ENCODE assay signal across 15 cellular contexts in genomic region chr20:34046330-34046729, GRCh38. TPM values are rescaled to one million over a fixed set of nuclear protein-coding genes. Genes with fewer than 3 reads are reported as not detected.
DNase-seq lines count a peak whose midpoint lies in the region; ATAC-seq, FAIRE-seq and TF ChIP-seq lines count a peak whose summit lies in the region.
"Had no signal": no experiment of that assay in that cellular context is flagged by ENCODE, and none has a peak within 500 bp of the region (broad histone marks: within the 10 kb centered on the region; RNA-seq: fewer than 3 reads in every experiment).

No MANE protein-coding gene starts in this region.

- no TSS peak for BruUV-seq in PC-3 (replicated peaks; lab: Mats Ljungman, UMichigan)

- peak overlapping the region in 5 of 8 donors; percentile 3 to 19 (median 14) for H3K27ac Mint-ChIP-seq in CD8-positive, alpha-beta memory T cell
- H3K27ac Mint-ChIP-seq in activated T-helper 17 cell treated with anti-CD3 and anti-CD28 coated beads, Interleukin-2, amount 50 U/mL, for 72 hours, result peak overlapping the region; percentile 13

- intact Hi-C loops in left colon (cut with DNase I, micrococcal nuclease), result no loop called here
- intact Hi-C loops in PC-3 (cut with micrococcal nuclease), result no loop called here

- H3K4me3 Mint-ChIP-seq in CD8-positive, alpha-beta memory T cell, result no peak overlapping the region
- no peak overlapping the region for H3K4me3 Mint-ChIP-seq in activated T-helper 17 cell treated with anti-CD3 and anti-CD28 coated beads, Interleukin-2, amount 50 U/mL, for 72 hours

- POLR2A ChIA-PET in CD8-positive, alpha-beta memory T cell (lab: Charles Lee), result no interaction called here
- POLR2A ChIA-PET in PC-3 (lab: Charles Lee; ENCODE audit: unreplicated experiment), result no interaction called here

- H3K36me3 Mint-ChIP-seq in CD8-positive, alpha-beta memory T cell, result peaks cover 0 to 38% (median 2%) of the 10 kb centered on the region in 3 donors
- peaks cover 43% of the 10 kb centered on the region for H3K36me3 Mint-ChIP-seq in activated T-helper 17 cell treated with anti-CD3 and anti-CD28 coated beads, Interleukin-2, amount 50 U/mL, for 72 hours (ENCODE audit: low read depth)

- TF ChIP-seq CTCF in PC-3 (conservative IDR thresholded peaks at IDR 0.05; ENCODE audit: low read depth, low read length), result no peak

- no peak overlapping the region for H3K9ac ChIP-seq in PC-3 (ENCODE audit: low read length)
- H3K9ac ChIP-seq: BLaER1 treated with 17β-estradiol and CSF1 and Interleukin-3, amounts not matched to agents 10 nM and 100 nM had no signal

- H3K79me2 ChIP-seq in PC-3 (ENCODE audit: low read length), result peaks cover 46% of the 10 kb centered on the region

- H3K36me3 ChIP-seq in CD8-positive, alpha-beta memory T cell (ENCODE audit: insufficient read depth, low read length), result no peaks in the 10 kb centered on the region
- H3K36me3 ChIP-seq in small intestine (ENCODE audit: control insufficient read depth in 2 of 2, insufficient read depth in 2 of 2, low read length in 2 of 2) (peaks cover 0 to 2% of the 10 kb centered on the region in 2 donors), PC-3 (ENCODE audit: low read depth, low read length) (no peaks in the 10 kb centered on the region)

- peaks cover 0 to 3% of the 10 kb centered on the region in 2 donors for H3K27me3 Mint-ChIP-seq in CD8-positive, alpha-beta memory T cell
- H3K27me3 Mint-ChIP-seq in activated T-helper 17 cell treated with anti-CD3 and anti-CD28 coated beads, Interleukin-2, amount 50 U/mL, for 72 hours, result no peaks in the 10 kb centered on the region

- H3K9me3 Mint-ChIP-seq in CD8-positive, alpha-beta memory T cell, result no peaks in the 10 kb centered on the region
- no peaks in the 10 kb centered on the region for H3K9me3 Mint-ChIP-seq in activated T-helper 17 cell treated with anti-CD3 and anti-CD28 coated beads, Interleukin-2, amount 50 U/mL, for 72 hours

- H3K4me1 ChIP-seq in CD8-positive, alpha-beta memory T cell (ENCODE audit: insufficient read depth, low read length), result peaks cover 37% of the 10 kb centered on the region
- H3K4me1 ChIP-seq in small intestine (ENCODE audit: control insufficient read depth in 2 of 2, insufficient read depth in 1 of 2, low read depth in 1 of 2, low read length in 1 of 2), result peaks cover 14 to 29% of the 10 kb centered on the region in 2 donors
- no peaks in the 10 kb centered on the region for H3K4me1 ChIP-seq in PC-3 (ENCODE audit: insufficient read depth, low read length)

- peaks cover 34% of the 10 kb centered on the region; the same call in 1 of the 2 replicates for H4K20me1 ChIP-seq in PC-3 (ENCODE audit: low read length)

- CTCF ChIA-PET in CD8-positive, alpha-beta memory T cell (lab: Charles Lee), result interaction anchor here (0.7 to 0.8 kb wide), 2 partner anchors 8 to 23 kb away, joined by 3 to 5 read pairs; no protein-coding TSS in a partner anchor
- CTCF ChIA-PET in PC-3 (lab: Charles Lee), result no interaction called here

- H2AFZ ChIP-seq in PC-3 (ENCODE audit: low read length), result no peak overlapping the region

- H3K4me3 ChIP-seq in CD8-positive, alpha-beta memory T cell (ENCODE audit: low read length), result no peak overlapping the region
- H3K4me3 ChIP-seq in small intestine (ENCODE audit: low read depth in 1 of 2, low read length in 2 of 2) (no peak overlapping the region), PC-3 (ENCODE audit: low read length) (no peak overlapping the region)
- H3K4me3 ChIP-seq: BLaER1 treated with 17β-estradiol and CSF1 and Interleukin-3, amounts not matched to agents 10 nM and 100 nM had no signal

- peaks cover 85 to 97% (median 95%) of the 10 kb centered on the region in 3 donors for H3K4me1 Mint-ChIP-seq in CD8-positive, alpha-beta memory T cell
- H3K4me1 Mint-ChIP-seq in activated T-helper 17 cell treated with anti-CD3 and anti-CD28 coated beads, Interleukin-2, amount 50 U/mL, for 72 hours, result peaks cover 59% of the 10 kb centered on the region

- no peaks in the 10 kb centered on the region for H3F3A ChIP-seq in PC-3 (ENCODE audit: low read length, unreplicated experiment)

- no peak overlapping the region for H3K4me2 ChIP-seq in PC-3 (ENCODE audit: low read length)
- H3K4me2 ChIP-seq: BLaER1 treated with 17β-estradiol and CSF1 and Interleukin-3, amounts not matched to agents 10 nM and 100 nM had no signal

- no peak for ATAC-seq in activated T-helper 17 cell treated with anti-CD3 and anti-CD28 coated beads, Interleukin-2, amount 50 U/mL, for 72 hours (replicated peaks)
- ATAC-seq in left colon (peak; percentile 20), PC-3 (no peak)

- FAIRE-seq in small intestine (lab: Jason Lieb, UNC), result no peak
- FAIRE-seq: A204.1, H54 had no signal

- no peak overlapping the region for H3K27ac ChIP-seq in CD8-positive, alpha-beta memory T cell (ENCODE audit: low read depth, low read length)
- H3K27ac ChIP-seq in small intestine (ENCODE audit: low read depth in 1 of 2, low read length in 1 of 2) (no peak overlapping the region), PC-3 (ENCODE audit: low read length) (no peak overlapping the region)
- H3K27ac ChIP-seq: BLaER1 treated with 17β-estradiol and CSF1 and Interleukin-3, amounts not matched to agents 10 nM and 100 nM had no signal

- no peaks in the 10 kb centered on the region for H3K27me3 ChIP-seq in CD8-positive, alpha-beta memory T cell (ENCODE audit: insufficient read depth, low read length, poor library complexity, severe bottlenecking)
- no peaks in the 10 kb centered on the region for H3K27me3 ChIP-seq in small intestine (ENCODE audit: control insufficient read depth in 2 of 2, insufficient read depth in 2 of 2, low read length in 2 of 2)
- no peaks in the 10 kb centered on the region for H3K27me3 ChIP-seq in PC-3 (ENCODE audit: low read length)
- H3K27me3 ChIP-seq: BLaER1 treated with 17β-estradiol and CSF1 and Interleukin-3, amounts not matched to agents 10 nM and 100 nM had no signal

- H3K9me3 ChIP-seq in CD8-positive, alpha-beta memory T cell (ENCODE audit: low read length), result no peaks in the 10 kb centered on the region
- no peaks in the 10 kb centered on the region for H3K9me3 ChIP-seq in small intestine (ENCODE audit: control insufficient read depth, low read depth)
- H3K9me3 ChIP-seq in PC-3 (ENCODE audit: low read length), result no peaks in the 10 kb centered on the region
- H3K9me3 ChIP-seq: BLaER1 treated with 17β-estradiol and CSF1 and Interleukin-3, amounts not matched to agents 10 nM and 100 nM had no signal

- no peak for DNase-seq in CD8-positive, alpha-beta memory T cell
- no peak for DNase-seq in left colon
- DNase-seq in small intestine, result peak; percentile 42
- DNase-seq in PC-3, result no peak
- DNase-seq in mesenteric fat pad (ENCODE audit: low spot score), result no peak
- no peak for DNase-seq in NCI-H446 (lab: John Stamatoyannopoulos, UW)
- DNase-seq: NCI-H1105 treated with DMSO at 0.1 percent for 48 hours, NCI-H1694 treated with DMSO at 0.1 percent for 48 hours, NCI-H2107, NCI-H526, SHP77 treated with DMSO at 0.1 percent for 48 hours had no signal

- H3K9me2 ChIP-seq in PC-3 (replicated peaks; ENCODE audit: low read length), result no peaks in the 10 kb centered on the region

- 35 to 76% (median 49%) methylated on average over 2 of the region's 2 CpGs for WGBS in small intestine, 3 donors

RNA-seq across cellular contexts. Expression of gene RALY, which starts 52.6 kb away (rescaled TPM):
- total RNA-seq in CD8-positive, alpha-beta memory T cell, result 100 to 1,000 TPM; 159 to 160 TPM
- polyA plus RNA-seq in CD8-positive, alpha-beta memory T cell, result 230 TPM
- 100 to 1,000 TPM; 112 to 142 TPM for total RNA-seq in activated T-helper 17 cell treated with anti-CD3 and anti-CD28 coated beads, Interleukin-2, amount 50 U/mL, for 72 hours
- 100 to 1,000 TPM; 190 to 191 TPM for total RNA-seq in left colon
- 100 to 1,000 TPM; 138 to 166 (median 152) TPM for polyA plus RNA-seq in small intestine
- total RNA-seq in PC-3 (2014; rRNA removed), result 160 and 269 TPM in 2 replicates
- total RNA-seq in mesenteric fat pad, result 92.4 TPM
